Comparison of ENCODE assay signal across 1 cellular context in genomic region chr10:129470103-129470851, GRCh38.
TF ChIP-seq lines count a peak whose summit lies in the region.

No MANE protein-coding gene starts in this region.

TF ChIP-seq in HepG2, 621 proteins besides CTCF, POLR2A, EP300 and RAD21 (continued from another document and continues in another):
- no peak; the same call in 1 of the 2 replicates for TF ChIP-seq DRAP1 (CRISPR knock-in tag; IDR thresholded peaks at IDR 0.05)
- TF ChIP-seq ZNF362 (CRISPR knock-in tag; IDR thresholded peaks at IDR 0.05; ENCODE audit: borderline replicate concordance), result peak; percentile 39; the same call in 1 of the 2 replicates
- no peak for TF ChIP-seq SETDB1 (CRISPR knock-in tag; IDR thresholded peaks at IDR 0.05; ENCODE audit: borderline replicate concordance)
- TF ChIP-seq CCDC6 (CRISPR knock-in tag; IDR thresholded peaks at IDR 0.05), result no peak
- TF ChIP-seq PAXIP1 (CRISPR knock-in tag; conservative IDR thresholded peaks at IDR 0.05), result peak; percentile 79
- peak; percentile 68 for TF ChIP-seq ARID5B (CRISPR knock-in tag; IDR thresholded peaks at IDR 0.05)
- no peak for TF ChIP-seq TERF1 (CRISPR knock-in tag; IDR thresholded peaks at IDR 0.05)
- 0 out of 2 replicates have a peak, but pooled peaks have one; percentile 37 for TF ChIP-seq ZHX1 (CRISPR knock-in tag; IDR thresholded peaks at IDR 0.05; ENCODE audit: low read depth)
- no peak for TF ChIP-seq NR2F6 (IDR thresholded peaks at IDR 0.05)
- 0 out of 2 replicates have a peak, but pooled peaks have one; percentile 5 for TF ChIP-seq NR2F6 (CRISPR knock-in tag; IDR thresholded peaks at IDR 0.05)
- TF ChIP-seq ZSCAN9 (CRISPR knock-in tag; IDR thresholded peaks at IDR 0.05; ENCODE audit: borderline replicate concordance), result peak; percentile 52; the same call in 1 of the 2 replicates
- TF ChIP-seq ZNF577 (CRISPR knock-in tag; IDR thresholded peaks at IDR 0.05; ENCODE audit: borderline replicate concordance, low read depth), result no peak
- TF ChIP-seq CEBPB (IDR thresholded peaks at IDR 0.05; ENCODE audit: borderline replicate concordance, low read depth, low read length), result peak; percentile 79; the same call in 1 of the 2 replicates
- 0 out of 2 replicates have a peak, but pooled peaks have one; percentile 30 for TF ChIP-seq THAP11 (CRISPR knock-in tag; IDR thresholded peaks at IDR 0.05)
- peak; percentile 57 for TF ChIP-seq GATAD2A (CRISPR knock-in tag; IDR thresholded peaks at IDR 0.05)
- peak; percentile 27; the same call in 1 of the 2 replicates for TF ChIP-seq FOXO1 (CRISPR knock-in tag; IDR thresholded peaks at IDR 0.05)
- TF ChIP-seq ZBTB40 (IDR thresholded peaks at IDR 0.05), result no peak
- TF ChIP-seq ZBTB40 (CRISPR knock-in tag; IDR thresholded peaks at IDR 0.05), result no peak
- TF ChIP-seq ZNF713 (CRISPR knock-in tag; IDR thresholded peaks at IDR 0.05), result 0 out of 2 replicates have a peak, but pooled peaks have one; percentile 47
- TF ChIP-seq SRF (IDR thresholded peaks at IDR 0.05; ENCODE audit: low read depth, low read length), result 0 out of 2 replicates have a peak, but pooled peaks have one; percentile 14
- 0 out of 2 replicates have a peak, but pooled peaks have one; percentile 25 for TF ChIP-seq ZNF331 (CRISPR knock-in tag; IDR thresholded peaks at IDR 0.05)
- TF ChIP-seq ZFX (CRISPR knock-in tag; IDR thresholded peaks at IDR 0.05; ENCODE audit: low read depth), result 0 out of 2 replicates have a peak, but pooled peaks have one; percentile 22
- peak; percentile 56; the same call in 1 of the 2 replicates for TF ChIP-seq ZNF414 (CRISPR knock-in tag; IDR thresholded peaks at IDR 0.05)
- no peak for TF ChIP-seq FOXA1 (IDR thresholded peaks at IDR 0.05)
- peak; percentile 72 for TF ChIP-seq FOXA1 (CRISPR knock-in tag; IDR thresholded peaks at IDR 0.05)
- no peak for TF ChIP-seq GLI4 (CRISPR knock-in tag; IDR thresholded peaks at IDR 0.05; ENCODE audit: borderline replicate concordance)
